Comparison of ENCODE assay signal across 10 cellular contexts in the genomic region with DNA sequence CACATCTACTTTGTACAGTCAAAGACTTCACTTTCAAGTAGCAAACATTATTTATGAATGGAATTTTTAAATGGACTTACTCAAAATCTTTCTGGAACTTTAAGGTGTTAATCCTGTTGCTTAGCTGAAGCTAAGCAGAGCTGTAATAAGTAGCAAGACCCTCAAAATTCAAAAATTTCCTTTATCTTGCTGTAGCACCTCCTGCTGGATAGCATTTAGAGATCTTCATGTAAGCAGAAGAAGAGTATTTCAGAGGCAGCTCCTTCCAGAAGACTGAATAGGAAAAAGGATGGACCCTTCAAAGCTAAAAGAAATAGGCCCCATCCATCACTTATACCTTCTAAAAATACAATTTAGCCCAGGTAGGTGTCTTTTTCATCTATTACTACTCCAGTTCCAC. TPM values are rescaled to one million over a fixed set of nuclear protein-coding genes. Genes with fewer than 3 reads are reported as not detected.
DNase-seq lines count a peak whose midpoint lies in the region; ATAC-seq and TF ChIP-seq lines count a peak whose summit lies in the region.
"Had no signal": no experiment of that assay in that cellular context is flagged by ENCODE, and none has a peak within 500 bp of the region (broad histone marks: within the 10 kb centered on the region; RNA-seq: fewer than 3 reads in every experiment).

No MANE protein-coding gene starts in this region.

- H3K27me3 Mint-ChIP-seq in CD8-positive, alpha-beta memory T cell: peaks cover 0 to 10% of the 10 kb centered on the region in 2 donors
- H3K27me3 Mint-ChIP-seq in activated naive CD8-positive, alpha-beta T cell treated with anti-CD3 and anti-CD28 coated beads, Interleukin-2, amount 10 ng/mL, durations not matched to agents 7 days and 5 days: no peaks in the 10 kb centered on the region
- no peaks in the 10 kb centered on the region for H3K27me3 Mint-ChIP-seq in natural killer cell (ENCODE audit: low read depth in 2 of 2)

- intact Hi-C loops in natural killer cell (cut with micrococcal nuclease): loop anchor here (1.0 kb wide), 1 partner anchor 18 kb away; no protein-coding TSS in a partner anchor
- intact Hi-C loops in testis (cut with DNase I; ENCODE audit: low total_unique reads): no loop called here
- intact Hi-C loops in colonic mucosa (cut with DNase I): no loop called here

- peak overlapping the region; percentile 80 for H3K27ac ChIP-seq in CD8-positive, alpha-beta memory T cell (ENCODE audit: low read depth, low read length)
- H3K27ac ChIP-seq in HUES48 (ENCODE audit: low read depth, low read length) (no peak overlapping the region), testis (peak overlapping the region in 1 of 2 donors; percentile 91), colonic mucosa (no peak overlapping the region)

- no peak for DNase-seq in CD8-positive, alpha-beta memory T cell
- no peak for DNase-seq in activated naive CD8-positive, alpha-beta T cell treated with anti-CD3 and anti-CD28 coated beads, Interleukin-2, amount 10 ng/mL, durations not matched to agents 7 days and 5 days
- DNase-seq in natural killer cell (no peak), testis (no peak), NCI-H2029 (lab: John Stamatoyannopoulos, UW) (no peak), colonic mucosa (no peak)
- DNase-seq: amniotic stem cell, NCI-H2227 treated with DMSO at 0.1 percent for 48 hours had no signal

- H3K9me3 Mint-ChIP-seq in CD8-positive, alpha-beta memory T cell: no peaks in the 10 kb centered on the region
- no peaks in the 10 kb centered on the region for H3K9me3 Mint-ChIP-seq in activated naive CD8-positive, alpha-beta T cell treated with anti-CD3 and anti-CD28 coated beads, Interleukin-2, amount 10 ng/mL, durations not matched to agents 7 days and 5 days
- H3K9me3 Mint-ChIP-seq in natural killer cell: no peaks in the 10 kb centered on the region

- ATAC-seq in activated naive CD8-positive, alpha-beta T cell treated with anti-CD3 and anti-CD28 coated beads, Interleukin-2, amount 10 ng/mL, durations not matched to agents 7 days and 5 days (ENCODE audit: low read depth): no peak
- ATAC-seq in natural killer cell (no peak), GM18502 (IDR thresholded peaks at IDR 0.05; ENCODE audit: poor library complexity, unreplicated experiment) (no peak)

- H3K4me1 Mint-ChIP-seq in CD8-positive, alpha-beta memory T cell: peaks cover 57 to 70% (median 67%) of the 10 kb centered on the region in 3 donors
- H3K4me1 Mint-ChIP-seq in activated naive CD8-positive, alpha-beta T cell treated with anti-CD3 and anti-CD28 coated beads, Interleukin-2, amount 10 ng/mL, durations not matched to agents 7 days and 5 days: peaks cover 40% of the 10 kb centered on the region
- H3K4me1 Mint-ChIP-seq in natural killer cell: peaks cover 47 to 60% of the 10 kb centered on the region in 2 donors

- TF ChIP-seq CTCF in natural killer cell (IDR thresholded peaks at IDR 0.05) (peak; percentile 24), testis (IDR thresholded peaks at IDR 0.05) (no peak), colonic mucosa (IDR thresholded peaks at IDR 0.05) (no peak)

- peak overlapping the region; percentile 75 to 99 (median 97) for H3K4me3 Mint-ChIP-seq in CD8-positive, alpha-beta memory T cell
- H3K4me3 Mint-ChIP-seq in activated naive CD8-positive, alpha-beta T cell treated with anti-CD3 and anti-CD28 coated beads, Interleukin-2, amount 10 ng/mL, durations not matched to agents 7 days and 5 days: peak overlapping the region; percentile 97
- H3K4me3 Mint-ChIP-seq in natural killer cell: peak overlapping the region; percentile 98

- POLR2A ChIA-PET in CD8-positive, alpha-beta memory T cell (lab: Charles Lee): no interaction called here
- POLR2A ChIA-PET in activated naive CD8-positive, alpha-beta T cell treated with anti-CD3 and anti-CD28 coated beads, Interleukin-2, amount 10 ng/mL, durations not matched to agents 7 days and 5 days (lab: Charles Lee): no interaction called here

- H3K36me3 Mint-ChIP-seq in CD8-positive, alpha-beta memory T cell: peaks cover 0 to 15% (median 2%) of the 10 kb centered on the region in 3 donors
- H3K36me3 Mint-ChIP-seq in activated naive CD8-positive, alpha-beta T cell treated with anti-CD3 and anti-CD28 coated beads, Interleukin-2, amount 10 ng/mL, durations not matched to agents 7 days and 5 days: peaks cover 9% of the 10 kb centered on the region
- H3K36me3 Mint-ChIP-seq in natural killer cell: no peaks in the 10 kb centered on the region

- CTCF ChIA-PET in CD8-positive, alpha-beta memory T cell (lab: Charles Lee): interaction anchor here (1.2 kb wide), 1 partner anchor 10 kb away, joined by 3 read pairs; no protein-coding TSS in a partner anchor

- H3K36me3 ChIP-seq in CD8-positive, alpha-beta memory T cell (ENCODE audit: insufficient read depth, low read length): no peaks in the 10 kb centered on the region
- H3K36me3 ChIP-seq in HUES48 (ENCODE audit: control insufficient read depth, insufficient read depth, low read length): no peaks in the 10 kb centered on the region
- H3K36me3 ChIP-seq in testis (ENCODE audit: low read depth, missing control alignments): no peaks in the 10 kb centered on the region
- no peaks in the 10 kb centered on the region for H3K36me3 ChIP-seq in colonic mucosa

- peaks cover 35% of the 10 kb centered on the region for H3K4me1 ChIP-seq in CD8-positive, alpha-beta memory T cell (ENCODE audit: insufficient read depth, low read length)
- H3K4me1 ChIP-seq in HUES48 (ENCODE audit: control insufficient read depth, insufficient read depth, low read length) (peaks cover 21% of the 10 kb centered on the region), testis (peaks cover 37% of the 10 kb centered on the region), colonic mucosa (no peaks in the 10 kb centered on the region)

- H3K9me3 ChIP-seq in CD8-positive, alpha-beta memory T cell (ENCODE audit: low read length): no peaks in the 10 kb centered on the region
- H3K9me3 ChIP-seq in HUES48 (ENCODE audit: control insufficient read depth, insufficient read depth, low read length) (no peaks in the 10 kb centered on the region), testis (no peaks in the 10 kb centered on the region), colonic mucosa (no peaks in the 10 kb centered on the region)

- TF ChIP-seq POLR2A in testis (IDR thresholded peaks at IDR 0.05): no peak

- H3K27me3 ChIP-seq in CD8-positive, alpha-beta memory T cell (ENCODE audit: insufficient read depth, low read length, poor library complexity, severe bottlenecking): no peaks in the 10 kb centered on the region
- H3K27me3 ChIP-seq in HUES48 (ENCODE audit: control insufficient read depth, insufficient read depth, low read length) (no peaks in the 10 kb centered on the region), testis (no peaks in the 10 kb centered on the region), colonic mucosa (no peaks in the 10 kb centered on the region)

- H3K9ac ChIP-seq in HUES48 (ENCODE audit: low read depth, low read length) (no peak overlapping the region), colonic mucosa (ENCODE audit: low read depth in 2 of 2, low read length in 2 of 2) (no peak overlapping the region)

- H3K27ac Mint-ChIP-seq in CD8-positive, alpha-beta memory T cell: peak overlapping the region; percentile 3 to 98 (median 96)
- H3K27ac Mint-ChIP-seq in activated naive CD8-positive, alpha-beta T cell treated with anti-CD3 and anti-CD28 coated beads, Interleukin-2, amount 10 ng/mL, durations not matched to agents 7 days and 5 days: peak overlapping the region; percentile 21
- H3K27ac Mint-ChIP-seq in natural killer cell: peak overlapping the region; percentile 97 to 99

- H3K4me3 ChIP-seq in CD8-positive, alpha-beta memory T cell (ENCODE audit: low read length): peak overlapping the region; percentile 2
- peak overlapping the region; percentile 83; the same call in 1 of the 2 replicates for H3K4me3 ChIP-seq in HUES48 (ENCODE audit: low read depth, low read length)
- no peak overlapping the region for H3K4me3 ChIP-seq in testis
- H3K4me3 ChIP-seq in colonic mucosa: no peak overlapping the region

RNA-seq across cellular contexts. Expression of gene PHF21A, which starts 3.4 kb away (rescaled TPM):
- total RNA-seq in CD8-positive, alpha-beta memory T cell: 10 to 100 TPM; 30.5 to 33.5 TPM
- polyA plus RNA-seq in CD8-positive, alpha-beta memory T cell: 14.1 TPM
- 10 to 100 TPM; 45.4 to 49.0 TPM for total RNA-seq in activated naive CD8-positive, alpha-beta T cell treated with anti-CD3 and anti-CD28 coated beads, Interleukin-2, amount 10 ng/mL, durations not matched to agents 7 days and 5 days
- total RNA-seq in natural killer cell (100 to 1,000 TPM; 138 to 147 (median 139) TPM), testis (10 to 100 TPM; 53.5 to 83.2 TPM), colonic mucosa (10 to 100 TPM; 17.0 to 19.1 TPM)
- 56.6 TPM for polyA plus RNA-seq in testis (ENCODE audit: insufficient read depth, low read depth, low replicate concordance)

Comparison
In these comparisons a context has a peak if more than half of its experiments do, and no peak if none do; other contexts are left out.
1. H3K4me3 ChIP-seq: peak in CD8-positive, alpha-beta memory T cell (single experiment) and HUES48 (single experiment); none in testis (0 of 2) and colonic mucosa (single experiment).
2. H3K27ac Mint-ChIP-seq: peak in every context shown above with its lines; median percentile 98 in natural killer cell; 96 in CD8-positive, alpha-beta memory T cell; 21 in activated naive CD8-positive, alpha-beta T cell treated with anti-CD3 and anti-CD28 coated beads, Interleukin-2, amount 10 ng/mL, durations not matched to agents 7 days and 5 days.
3. Peak in every context shown above with its lines, with median percentiles within 50 percentile points of each other: H3K4me3 Mint-ChIP-seq.